Comparison of ENCODE assay signal across 8 cellular contexts in the genomic region with DNA sequence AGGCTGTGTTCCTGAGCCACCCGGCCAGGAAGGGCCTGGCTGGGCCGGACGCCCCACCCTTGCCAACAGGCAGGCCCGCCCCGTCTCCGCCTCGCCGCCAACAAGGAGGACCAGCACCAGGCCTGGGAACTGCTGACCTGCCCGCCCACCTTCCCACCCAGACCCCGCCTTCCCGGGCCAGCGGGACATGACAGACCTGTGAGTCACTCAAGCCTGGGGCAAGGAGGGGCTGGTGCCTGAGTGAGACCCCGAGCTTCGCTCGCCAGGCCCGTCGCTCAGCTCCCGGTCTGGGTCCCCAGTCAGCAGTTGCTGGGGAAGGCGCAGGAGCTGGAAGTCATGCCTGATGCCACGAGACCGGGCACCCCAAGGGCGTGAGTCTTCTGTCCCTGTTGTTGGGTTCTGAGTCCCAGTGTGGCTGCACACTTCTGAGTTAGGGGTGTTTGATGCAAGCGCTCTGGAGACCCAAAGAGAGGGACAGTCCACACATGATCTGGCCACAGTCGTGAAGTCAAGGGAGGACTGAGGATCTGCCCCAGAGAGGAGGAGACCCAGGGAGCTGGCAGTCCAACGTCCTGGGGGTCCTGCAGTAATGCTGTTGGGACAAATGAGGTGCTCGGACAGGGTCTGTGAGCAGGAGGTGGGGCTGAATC. TPM values are rescaled to one million over a fixed set of nuclear protein-coding genes. Genes with fewer than 3 reads are reported as not detected.
DNase-seq lines count a peak whose midpoint lies in the region; ATAC-seq and TF ChIP-seq lines count a peak whose summit lies in the region.

DNASE1L1 (minus strand) TSS at position 33 of the 650 bp plus-strand sequence. CDS start 3,686 bp downstream, outside the sequence.

- H3K36me3 Mint-ChIP-seq in activated B cell treated with CpG ODN at 0.5 μM for 24 hours (ENCODE audit: low read depth), result peaks cover 5% of the 10 kb centered on the region
- H3K36me3 Mint-ChIP-seq in nephron (ENCODE audit: low read depth), result peaks cover 8% of the 10 kb centered on the region

- CTCF ChIA-PET in activated B cell treated with CpG ODN at 0.5 μM for 24 hours (lab: Charles Lee), result interaction anchor here (1.0 kb wide), 1 partner anchor 11 kb away, joined by 4 read pairs; the partner anchor contains the start of gene RPL10

- POLR2A ChIA-PET in activated B cell treated with CpG ODN at 0.5 μM for 24 hours (lab: Charles Lee), result interaction anchor here (0.5 to 7.3 kb wide), 7 partner anchors 10 to 342 kb away, joined by 3 to 125 read pairs (median 7); partner anchors contain the start of genes ATP6AP1, GAB3, RPL10 and SLC10A3

- ATAC-seq in activated B cell treated with CpG ODN at 0.5 μM for 24 hours (ENCODE audit: low read depth) (peak; percentile 45), GM18870 (IDR thresholded peaks at IDR 0.05; ENCODE audit: unreplicated experiment) (no peak), GM18868 (IDR thresholded peaks at IDR 0.05; ENCODE audit: unreplicated experiment) (no peak)

- H3K27ac Mint-ChIP-seq in activated B cell treated with CpG ODN at 0.5 μM for 24 hours (peak within 1 kb of the TSS; percentile 87), nephron (peak within 1 kb of the TSS in 2 of 3 experiments; percentile 66 to 73)

- TF ChIP-seq CTCF in GM12865 (IDR thresholded peaks at IDR 0.05; ENCODE audit: insufficient read depth, low read depth, low read length, missing control alignments), result no peak
- no peak for TF ChIP-seq CTCF in activated B cell treated with CpG ODN at 0.5 μM for 24 hours (IDR thresholded peaks at IDR 0.05)
- no peak for TF ChIP-seq CTCF in fibroblast of the aortic adventitia (IDR thresholded peaks at IDR 0.05; ENCODE audit: insufficient read depth, low read length)
- TF ChIP-seq CTCF in nephron (IDR thresholded peaks at IDR 0.05; ENCODE audit: unreplicated experiment in 3 of 3), result no peak

- H3K4me3 ChIP-seq in GM12865 (ENCODE audit: low read depth, low read length) (peak within 1 kb of the TSS; percentile 48), fibroblast of the aortic adventitia (ENCODE audit: low read depth, low read length) (peak within 1 kb of the TSS; percentile 63)

- DNase-seq in GM12865 (ENCODE audit: low read depth) (peak; percentile 80), HPDE6-E6E7 (ENCODE audit: extremely low spot score) (peak; percentile 85), activated B cell treated with CpG ODN at 0.5 μM for 24 hours (peak; percentile 38), fibroblast of the aortic adventitia (ENCODE audit: low read depth) (peak; percentile 78), NCI-H446 treated with DMSO at 0.1 percent for 48 hours (lab: John Stamatoyannopoulos, UW) (no peak)

- H3K4me3 Mint-ChIP-seq in activated B cell treated with CpG ODN at 0.5 μM for 24 hours (peak within 1 kb of the TSS; percentile 75), nephron (peak within 1 kb of the TSS; percentile 72 to 77 (median 75))

- H3K9me3 Mint-ChIP-seq in activated B cell treated with CpG ODN at 0.5 μM for 24 hours (no peaks in the 10 kb centered on the region), nephron (peaks cover 16% of the 10 kb centered on the region)

- intact Hi-C loops in activated B cell treated with CpG ODN at 0.5 μM for 24 hours (cut with micrococcal nuclease), result loop anchor here (1.0 kb wide), 1 partner anchor 8 kb away; no protein-coding TSS in a partner anchor

- H3K27me3 Mint-ChIP-seq in activated B cell treated with CpG ODN at 0.5 μM for 24 hours (no peaks in the 10 kb centered on the region), nephron (ENCODE audit: low read depth) (no peaks in the 10 kb centered on the region)

- H3K4me1 Mint-ChIP-seq in activated B cell treated with CpG ODN at 0.5 μM for 24 hours (peaks cover 22% of the 10 kb centered on the region), nephron (peaks cover 10% of the 10 kb centered on the region)

RNA-seq across cellular contexts. Expression of gene DNASE1L1, which starts in this region (rescaled TPM):
- total RNA-seq in activated B cell treated with CpG ODN at 0.5 μM for 24 hours (15.3 and 15.8 TPM in 2 replicates), fibroblast of the aortic adventitia (ENCODE audit: low replicate concordance) (15.8 and 31.0 TPM in 2 replicates)
